10 cellular contexts compared by ENCODE assay signal in the genomic region with DNA sequence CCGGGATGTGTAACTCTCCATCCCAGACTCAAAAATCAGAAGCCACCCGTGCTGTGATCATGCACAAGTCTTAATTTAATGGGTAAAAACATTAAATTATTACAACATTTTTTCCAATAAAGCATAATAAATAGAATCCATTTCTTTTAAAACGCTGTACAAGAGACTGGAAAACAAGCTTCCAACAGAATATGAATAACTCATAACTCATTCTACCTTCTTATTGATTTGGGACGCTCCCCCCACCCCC. TPM values are rescaled to one million over a fixed set of nuclear protein-coding genes. Genes with fewer than 3 reads are reported as not detected.
DNase-seq lines count a peak whose midpoint lies in the region; ATAC-seq, FAIRE-seq and TF ChIP-seq lines count a peak whose summit lies in the region.
"Had no signal": no experiment of that assay in that cellular context is flagged by ENCODE, and none has a peak within 500 bp of the region (broad histone marks: within the 10 kb centered on the region; RNA-seq: fewer than 3 reads in every experiment).

No MANE protein-coding gene starts in this region.

- H3K4me1 ChIP-seq in GM23248 (ENCODE audit: insufficient read depth): peaks cover 18% of the 10 kb centered on the region; the same call in 1 of the 2 replicates
- peaks cover 31% of the 10 kb centered on the region for H3K4me1 ChIP-seq in skeletal muscle satellite cell (ENCODE audit: control insufficient read depth, insufficient read depth, low read length)

- H3K9me3 Mint-ChIP-seq in WTC11: no peaks in the 10 kb centered on the region

- peak overlapping the region; percentile 75 for H3K4me2 ChIP-seq in GM23248 (ENCODE audit: unreplicated experiment)
- H3K4me2 ChIP-seq in skeletal muscle satellite cell (ENCODE audit: low read length): peak overlapping the region; percentile 87

- WGBS in GM23248 (ENCODE audit: low coverage in 1 of 2, low lambda C conversion rate in 2 of 2, missing lambda C conversion rate in 2 of 2), 2 experiments: 2 to 3% methylated on average over 4 of the region's 4 CpGs

- in situ Hi-C loops in GM23248 (cut with MboI): no loop called here

- H2AFZ ChIP-seq in GM23248: peak overlapping the region; percentile 65

- no peaks in the 10 kb centered on the region for H3K36me3 ChIP-seq in GM23248 (ENCODE audit: low read depth)
- H3K36me3 ChIP-seq in skeletal muscle satellite cell (ENCODE audit: insufficient read depth, low read length): peaks cover 6% of the 10 kb centered on the region

- H3K27ac ChIP-seq in GM23248: peak overlapping the region; percentile 64

- H3K36me3 Mint-ChIP-seq in WTC11: peaks cover 10% of the 10 kb centered on the region

- peaks cover 28% of the 10 kb centered on the region for H3K79me2 ChIP-seq in GM23248 (ENCODE audit: insufficient read depth)

- no peaks in the 10 kb centered on the region for H3K9me3 ChIP-seq in GM23248 (ENCODE audit: low read depth)
- no peaks in the 10 kb centered on the region for H3K9me3 ChIP-seq in skeletal muscle satellite cell (replicated peaks; ENCODE audit: low read length)
- H3K9me3 ChIP-seq: mucosa of descending colon had no signal

- H3K9ac ChIP-seq in GM23248 (peak overlapping the region; percentile 87), skeletal muscle satellite cell (ENCODE audit: low read depth, low read length) (peak overlapping the region; percentile 70)

- H3K4me1 Mint-ChIP-seq in WTC11: peaks cover 32% of the 10 kb centered on the region

- peak overlapping the region; percentile 22; the same call in 1 of the 2 replicates for H3K27ac Mint-ChIP-seq in WTC11

- ATAC-seq in WTC11 (no peak), HG02973 (IDR thresholded peaks at IDR 0.05; ENCODE audit: unreplicated experiment) (no peak)

- H3K27me3 Mint-ChIP-seq in WTC11 (ENCODE audit: low read depth): peaks cover 19% of the 10 kb centered on the region

- CTCF ChIA-PET in WTC11 (lab: Charles Lee): interaction anchor here (0.7 to 1.6 kb wide), 10 partner anchors 11 to 161 kb away, joined by 3 to 10 read pairs (median 4); partner anchors contain the start of gene DNM2

- no peak for FAIRE-seq in urothelium cell line (lab: Jason Lieb, UNC)

- H3F3A ChIP-seq in GM23248 (ENCODE audit: insufficient read depth): peaks cover 8% of the 10 kb centered on the region

- peak overlapping the region; percentile 89 for H3K4me3 Mint-ChIP-seq in WTC11

- H4K20me1 ChIP-seq in GM23248 (ENCODE audit: insufficient read depth): no peaks in the 10 kb centered on the region

- H3K27me3 ChIP-seq in GM23248 (replicated peaks; ENCODE audit: insufficient read depth) (no peaks in the 10 kb centered on the region), skeletal muscle satellite cell (ENCODE audit: control insufficient read depth, insufficient read depth, low read length) (no peaks in the 10 kb centered on the region)

- DNase-seq in GM23248: no peak
- no peak for DNase-seq in WTC11 (ENCODE audit: low spot score)
- DNase-seq in foreskin fibroblast: no peak
- no peak for DNase-seq in urothelium cell line (ENCODE audit: low spot score)
- DNase-seq in NK-92 treated with Interleukin-12 subunit alpha and Interleukin-12 subunit beta, amount 100 ng/mL, for 24 hours (lab: John Stamatoyannopoulos, UW): no peak
- DNase-seq in dermis blood vessel endothelial cell: no peak

- no peaks in the 10 kb centered on the region for H3K9me2 ChIP-seq in GM23248 (ENCODE audit: insufficient read depth)

- no peak for TF ChIP-seq CTCF in WTC11 (IDR thresholded peaks at IDR 0.05)
- TF ChIP-seq CTCF in foreskin fibroblast (IDR thresholded peaks at IDR 0.05; ENCODE audit: low read depth, low read length): no peak

- POLR2A ChIA-PET in WTC11 (lab: Charles Lee): interaction anchor here (0.7 to 1.3 kb wide), 4 partner anchors 13 to 146 kb away, joined by 3 read pairs; partner anchors contain the start of genes ATG4D and PDE4A

- H3K4me3 ChIP-seq in GM23248 (peak overlapping the region; percentile 73), foreskin fibroblast (ENCODE audit: low read depth in 1 of 2, low read length in 2 of 2) (peak overlapping the region; percentile 83 to 85), skeletal muscle satellite cell (ENCODE audit: low read length) (peak overlapping the region; percentile 98)

TF ChIP-seq in WTC11, 78 proteins besides CTCF, POLR2A, EP300 and RAD21:
- TF ChIP-seq, protein P1, sequence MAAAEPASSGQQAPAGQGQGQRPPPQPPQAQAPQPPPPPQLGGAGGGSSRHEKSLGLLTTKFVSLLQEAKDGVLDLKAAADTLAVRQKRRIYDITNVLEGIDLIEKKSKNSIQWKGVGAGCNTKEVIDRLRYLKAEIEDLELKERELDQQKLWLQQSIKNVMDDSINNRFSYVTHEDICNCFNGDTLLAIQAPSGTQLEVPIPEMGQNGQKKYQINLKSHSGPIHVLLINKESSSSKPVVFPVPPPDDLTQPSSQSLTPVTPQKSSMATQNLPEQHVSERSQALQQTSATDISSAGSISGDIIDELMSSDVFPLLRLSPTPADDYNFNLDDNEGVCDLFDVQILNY (CRISPR knock-in tag; IDR thresholded peaks at IDR 0.05): no peak
TF ChIP-seq in WTC11: peak in this region for 0.

RNA-seq across cellular contexts. Expression of gene KRI1, which starts 0.5 kb away (rescaled TPM):
- total RNA-seq in GM23248 (2014; rRNA removed; shearing (Covaris generic)): 10.5 and 11.3 TPM in 2 replicates
- polyA plus RNA-seq in GM23248 (2016; fragmentation: Nextera tagmentation; extraction: Ambion mirVana): 14.9 and 15.1 TPM in 2 replicates
- total RNA-seq in WTC11 (2021): 43.6 to 50.9 TPM (median 49.3 TPM) in 3 replicates
- total RNA-seq in skeletal muscle satellite cell (2012; rRNA removed): 7.0 and 8.6 TPM in 2 replicates
- total RNA-seq in dermis blood vessel endothelial cell: 8.6 and 11.2 TPM in 2 replicates

RNA-seq across cellular contexts. Expression of gene CDKN2D, which starts 2.4 kb away (rescaled TPM):
- total RNA-seq in GM23248 (2014; rRNA removed; shearing (Covaris generic)): 7.8 and 8.5 TPM in 2 replicates
- polyA plus RNA-seq in GM23248 (2016; fragmentation: Nextera tagmentation; extraction: Ambion mirVana): 10.7 and 11.7 TPM in 2 replicates
- 2.1 to 3.3 TPM (median 2.5 TPM) in 3 replicates for total RNA-seq in WTC11 (2021)
- total RNA-seq in skeletal muscle satellite cell (2012; rRNA removed): 4.1 and 5.7 TPM in 2 replicates
- 4.6 and 7.6 TPM in 2 replicates for total RNA-seq in dermis blood vessel endothelial cell

RNA-seq across cellular contexts. Expression of gene AP1M2, which starts 20.8 kb away (rescaled TPM):
- not detected in 2 replicates for total RNA-seq in GM23248 (2014; rRNA removed; shearing (Covaris generic))
- not detected in 2 replicates for polyA plus RNA-seq in GM23248 (2016; fragmentation: Nextera tagmentation; extraction: Ambion mirVana)
- 127 to 176 TPM (median 174 TPM) in 3 replicates for total RNA-seq in WTC11 (2021)
- total RNA-seq in skeletal muscle satellite cell (2012; rRNA removed): under 0.01 TPM in 1 of 2 replicates, not detected in the other
- 0.17 TPM in 1 of 2 replicates, not detected in the other for total RNA-seq in dermis blood vessel endothelial cell
- total RNA-seq: T-helper 2 cell treated with Interferon-gamma antibody and Interleukin-4, amounts not matched to agents 100 ng/mL and 5 ng/mL, for 36 hours had no signal

RNA-seq across cellular contexts. Expression of gene ATG4D, which starts 22.6 kb away (rescaled TPM):
- total RNA-seq in GM23248 (2014; rRNA removed; shearing (Covaris generic)): 12.4 and 18.0 TPM in 2 replicates
- 6.2 and 6.3 TPM in 2 replicates for polyA plus RNA-seq in GM23248 (2016; fragmentation: Nextera tagmentation; extraction: Ambion mirVana)
- total RNA-seq in WTC11 (2021): 50.3 to 59.4 TPM (median 53.8 TPM) in 3 replicates
- total RNA-seq in skeletal muscle satellite cell (2012; rRNA removed): 14.2 and 15.5 TPM in 2 replicates
- 9.5 and 12.6 TPM in 2 replicates for total RNA-seq in dermis blood vessel endothelial cell

RNA-seq across cellular contexts. Expression of gene S1PR5, which starts 49.1 kb away (rescaled TPM):
- total RNA-seq in GM23248 (2014; rRNA removed; shearing (Covaris generic)): 1.8 and 3.3 TPM in 2 replicates
- polyA plus RNA-seq in GM23248 (2016; fragmentation: Nextera tagmentation; extraction: Ambion mirVana): 1.2 and 1.6 TPM in 2 replicates
- total RNA-seq in WTC11 (2021): 3.8 to 5.4 TPM (median 4.1 TPM) in 3 replicates
- total RNA-seq in skeletal muscle satellite cell (2012; rRNA removed): 0.25 TPM in 1 of 2 replicates, not detected in the other
- total RNA-seq in dermis blood vessel endothelial cell: under 0.01 TPM in 1 of 2 replicates, not detected in the other
- total RNA-seq: T-helper 2 cell treated with Interferon-gamma antibody and Interleukin-4, amounts not matched to agents 100 ng/mL and 5 ng/mL, for 36 hours had no signal

Comparison
In these comparisons a context has a peak if more than half of its experiments do, and no peak if none do; other contexts are left out.
1. RNA of gene AP1M2, which starts 20.8 kb away (total RNA-seq): 127 to 176 TPM in WTC11; 0.17 TPM in dermis blood vessel endothelial cell and not detected in GM23248; every median in the first group is over 100 times any median in the second.
2. Peak in every context shown above with its lines, with median percentiles within 50 percentile points of each other: H3K4me3 ChIP-seq.